ENCODE assay signal across 23 cellular contexts in genomic region chr11:45319077-45319476, GRCh38. TPM values are rescaled to one million over a fixed set of nuclear protein-coding genes. Genes with fewer than 3 reads are reported as not detected.
"Had no signal": no experiment of that assay in that cellular context is flagged by ENCODE, and none has a peak within 500 bp of the region (broad histone marks: within the 10 kb centered on the region; RNA-seq: fewer than 3 reads in every experiment).

No MANE protein-coding gene starts in this region.

- H3K4me3 ChIP-seq: lower lobe of right lung, sigmoid colon, smooth muscle cell, tibial artery had no signal

- DNase-seq: activated CD4-positive, alpha-beta T cell treated with anti-CD3 and anti-CD28 coated beads, Interleukin-2, amount 10 ng/mL, durations not matched to agents 24 days and 14 days; activated gamma-delta T cell; cortex of kidney; foreskin fibroblast; lower lobe of right lung; naive B cell; retina; sigmoid colon; stimulated activated CD4-positive, alpha-beta T cell treated with anti-CD3 and anti-CD28 coated beads, Interleukin-15, amount 100 ng/mL, for 24 hours; stimulated activated CD4-positive, alpha-beta T cell treated with anti-CD3 and anti-CD28 coated beads, Interleukin-4, amount 100 ng/mL, for 1 hour; T1000 had no signal

- H3K27me3 ChIP-seq: sigmoid colon, tibial artery had no signal

- H3K36me3 Mint-ChIP-seq: activated naive CD4-positive, alpha-beta T cell treated with anti-CD3 and anti-CD28 coated beads, Interleukin-2, amount 50 U/mL, for 24 hours; naive B cell; WTC11 had no signal

- ATAC-seq: lower lobe of right lung, WTC11 had no signal

- H3K27ac ChIP-seq: lower lobe of right lung, sigmoid colon, tibial artery had no signal

- H3K4me2 ChIP-seq: smooth muscle cell had no signal

- H3K9me3 Mint-ChIP-seq: activated CD4-positive, alpha-beta T cell treated with anti-CD3 and anti-CD28 coated beads, Interleukin-2, amount 10 ng/mL, durations not matched to agents 24 days and 14 days; activated naive CD4-positive, alpha-beta T cell treated with anti-CD3 and anti-CD28 coated beads, Interleukin-2, amount 50 U/mL, for 24 hours; stimulated activated naive CD8-positive, alpha-beta T cell treated with anti-CD3 and anti-CD28 coated beads, Interleukin-15, Interleukin-2, amounts not matched to agents 100 ng/mL and 50 ng/mL, for 24 hours; WTC11 had no signal

- H3K36me3 ChIP-seq: lower lobe of right lung, sigmoid colon, tibial artery had no signal

- H3K9me3 ChIP-seq: lower lobe of right lung, sigmoid colon, tibial artery had no signal

- H3K4me1 Mint-ChIP-seq: activated CD4-positive, alpha-beta T cell treated with anti-CD3 and anti-CD28 coated beads, Interleukin-2, amount 10 ng/mL, durations not matched to agents 24 days and 14 days; activated naive CD4-positive, alpha-beta T cell treated with anti-CD3 and anti-CD28 coated beads, Interleukin-2, amount 50 U/mL, for 24 hours; naive B cell; WTC11 had no signal

- H3K4me1 ChIP-seq: lower lobe of right lung had no signal

- H3K4me3 Mint-ChIP-seq: activated CD4-positive, alpha-beta T cell treated with anti-CD3 and anti-CD28 coated beads, Interleukin-2, amount 10 ng/mL, durations not matched to agents 24 days and 14 days; activated naive CD4-positive, alpha-beta T cell treated with anti-CD3 and anti-CD28 coated beads, Interleukin-2, amount 50 U/mL, for 24 hours; naive B cell; stimulated activated naive CD8-positive, alpha-beta T cell treated with anti-CD3 and anti-CD28 coated beads, Interleukin-15, Interleukin-2, amounts not matched to agents 100 ng/mL and 50 ng/mL, for 24 hours; WTC11 had no signal

- H3K27ac Mint-ChIP-seq: activated CD4-positive, alpha-beta T cell treated with anti-CD3 and anti-CD28 coated beads, Interleukin-2, amount 10 ng/mL, durations not matched to agents 24 days and 14 days; activated naive CD4-positive, alpha-beta T cell treated with anti-CD3 and anti-CD28 coated beads, Interleukin-2, amount 50 U/mL, for 24 hours; naive B cell; stimulated activated naive CD8-positive, alpha-beta T cell treated with anti-CD3 and anti-CD28 coated beads, Interleukin-15, Interleukin-2, amounts not matched to agents 100 ng/mL and 50 ng/mL, for 24 hours; WTC11 had no signal

RNA-seq across cellular contexts. Expression of gene SYT13, which starts 32.9 kb away (rescaled TPM):
- total RNA-seq: activated CD4-positive, alpha-beta T cell treated with anti-CD3 and anti-CD28 coated beads, Interleukin-2, amount 10 ng/mL, durations not matched to agents 24 days and 14 days; activated CD8-positive, alpha-beta memory T cell treated with anti-CD3 and anti-CD28 coated beads for 36 hours; fibroblast of lung; lower lobe of right lung; mesenteric fat pad; omental fat pad; T-helper 1 cell treated with Interleukin-12 subunit alpha and Interleukin-12 subunit beta and Interleukin-4 antibody, amounts not matched to agents 30 ng/mL and 1 ng/mL, for 36 hours; ureter had no signal
- polyA plus RNA-seq: fibroblast of lung, keratinocyte had no signal
